Comparison of ENCODE assay signal across 11 cellular contexts in the genomic region with DNA sequence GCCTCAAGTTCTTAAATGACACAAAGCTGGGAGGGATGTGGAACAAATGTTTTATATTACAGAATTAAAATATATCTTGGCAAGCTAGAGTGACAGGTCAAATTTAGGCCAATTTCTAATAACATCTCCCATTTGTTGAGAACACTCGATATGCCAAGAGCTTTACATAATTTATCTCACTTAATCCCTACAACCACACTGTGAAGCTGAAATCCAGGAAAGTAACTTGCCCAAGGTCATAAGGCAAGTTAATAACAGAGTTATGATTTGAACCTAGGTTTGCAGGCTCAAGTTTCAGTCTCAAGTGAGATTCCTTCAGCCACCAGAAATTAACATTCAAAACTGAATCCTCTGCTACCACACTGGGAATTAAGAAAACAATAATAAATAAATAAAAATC. TPM values are rescaled to one million over a fixed set of nuclear protein-coding genes. Genes with fewer than 3 reads are reported as not detected.
DNase-seq lines count a peak whose midpoint lies in the region; ATAC-seq and TF ChIP-seq lines count a peak whose summit lies in the region.
"Had no signal": no experiment of that assay in that cellular context is flagged by ENCODE, and none has a peak within 500 bp of the region (broad histone marks: within the 10 kb centered on the region; RNA-seq: fewer than 3 reads in every experiment).

No MANE protein-coding gene starts in this region.

- H3K4me2 ChIP-seq in SU-DHL-6 (ENCODE audit: low read depth, low read length, poor library complexity, severe bottlenecking): peak overlapping the region; percentile 49

- no peak overlapping the region for H2AFZ ChIP-seq in SU-DHL-6 (ENCODE audit: low read depth, low read length, severe bottlenecking)

- peaks cover 38% of the 10 kb centered on the region for H3K4me1 Mint-ChIP-seq in activated CD8-positive, alpha-beta T cell treated with anti-CD3 and anti-CD28 coated beads for 36 hours (ENCODE audit: low read depth)

- ATAC-seq in GM21529 (IDR thresholded peaks at IDR 0.05; ENCODE audit: unreplicated experiment) (no peak), HG02885 (IDR thresholded peaks at IDR 0.05; ENCODE audit: poor library complexity, unreplicated experiment) (no peak)
- no peak for ATAC-seq in activated CD8-positive, alpha-beta T cell treated with anti-CD3 and anti-CD28 coated beads for 36 hours
- ATAC-seq: HCT116 had no signal

- peaks cover 8% of the 10 kb centered on the region; the same call in 1 of the 2 replicates for H3F3A ChIP-seq in SU-DHL-6 (ENCODE audit: insufficient read depth)

- H4K20me1 ChIP-seq in SU-DHL-6 (ENCODE audit: low read depth, low read length): 0 out of 2 replicates have a peak, but pooled peaks cover 3% of the 10 kb centered on the region

- peaks cover 100% of the 10 kb centered on the region for H3K79me2 ChIP-seq in SU-DHL-6 (ENCODE audit: insufficient read depth, low read length)

- H3K9ac ChIP-seq in SU-DHL-6 (ENCODE audit: low read length): no peak overlapping the region; the same call in 1 of the 2 replicates
- H3K9ac ChIP-seq in rectal smooth muscle tissue (ENCODE audit: low read length): no peak overlapping the region

- intact Hi-C loops in activated CD8-positive, alpha-beta T cell treated with anti-CD3 and anti-CD28 coated beads for 36 hours (cut with micrococcal nuclease): no loop called here

- peaks cover 13% of the 10 kb centered on the region for H3K36me3 Mint-ChIP-seq in activated CD8-positive, alpha-beta T cell treated with anti-CD3 and anti-CD28 coated beads for 36 hours (ENCODE audit: low read depth)

- no peaks in the 10 kb centered on the region for H3K9me2 ChIP-seq in SU-DHL-6 (replicated peaks; ENCODE audit: insufficient read depth, low read length)

- TF ChIP-seq CTCF in BE2C (IDR thresholded peaks at IDR 0.05; ENCODE audit: low read depth, low read length) (no peak), SU-DHL-6 (IDR thresholded peaks at IDR 0.05; ENCODE audit: insufficient read depth, low read length, poor library complexity, severe bottlenecking) (no peak), fibroblast of the aortic adventitia (IDR thresholded peaks at IDR 0.05; ENCODE audit: insufficient read depth, low read length) (no peak)
- no peak for TF ChIP-seq CTCF in activated CD8-positive, alpha-beta T cell treated with anti-CD3 and anti-CD28 coated beads for 36 hours (IDR thresholded peaks at IDR 0.05)

- no peaks in the 10 kb centered on the region for H3K9me3 ChIP-seq in BE2C
- no peaks in the 10 kb centered on the region for H3K9me3 ChIP-seq in SU-DHL-6 (ENCODE audit: insufficient read depth, low read length)

- no peaks in the 10 kb centered on the region for H3K36me3 ChIP-seq in BE2C
- H3K36me3 ChIP-seq in SU-DHL-6 (ENCODE audit: low read length): 0 out of 2 replicates have a peak, but pooled peaks cover 4% of the 10 kb centered on the region
- no peaks in the 10 kb centered on the region for H3K36me3 ChIP-seq in rectal smooth muscle tissue (ENCODE audit: control insufficient read depth, insufficient read depth, low read length)
- H3K36me3 ChIP-seq in H7 (replicated peaks; ENCODE audit: control insufficient read depth, insufficient read depth, low read length): no peaks in the 10 kb centered on the region

- POLR2A ChIA-PET in activated CD8-positive, alpha-beta T cell treated with anti-CD3 and anti-CD28 coated beads for 36 hours (lab: Charles Lee): interaction anchor here (1.2 to 1.4 kb wide), 2 partner anchors 9 to 39 kb away, joined by 3 to 4 read pairs; partner anchors contain the start of gene RAB30

- H3K4me3 Mint-ChIP-seq in activated CD8-positive, alpha-beta T cell treated with anti-CD3 and anti-CD28 coated beads for 36 hours: no peak overlapping the region
- H3K4me3 Mint-ChIP-seq: stimulated activated naive CD8-positive, alpha-beta T cell treated with anti-CD3 and anti-CD28 coated beads, Interleukin-15, Interleukin-2, amounts not matched to agents 100 ng/mL and 50 ng/mL, for 24 hours had no signal

- H3K27me3 ChIP-seq in BE2C (no peaks in the 10 kb centered on the region), SU-DHL-6 (ENCODE audit: low read length) (no peaks in the 10 kb centered on the region), rectal smooth muscle tissue (ENCODE audit: control insufficient read depth, insufficient read depth, low read length) (no peaks in the 10 kb centered on the region), H7 (ENCODE audit: control insufficient read depth, insufficient read depth, low read length) (no peaks in the 10 kb centered on the region; the same call in 1 of the 2 replicates)

- CTCF ChIA-PET in activated CD8-positive, alpha-beta T cell treated with anti-CD3 and anti-CD28 coated beads for 36 hours (lab: Charles Lee): interaction anchor here (1.0 to 2.8 kb wide), 5 partner anchors 9 to 166 kb away, joined by 3 to 8 read pairs (median 3); no protein-coding TSS in a partner anchor

- H3K4me1 ChIP-seq in BE2C: peaks cover 21% of the 10 kb centered on the region
- H3K4me1 ChIP-seq in rectal smooth muscle tissue (ENCODE audit: control insufficient read depth, insufficient read depth, low read length): peaks cover 18% of the 10 kb centered on the region

- H3K27me3 Mint-ChIP-seq in activated CD8-positive, alpha-beta T cell treated with anti-CD3 and anti-CD28 coated beads for 36 hours: no peaks in the 10 kb centered on the region
- H3K27me3 Mint-ChIP-seq: stimulated activated naive CD8-positive, alpha-beta T cell treated with anti-CD3 and anti-CD28 coated beads, Interleukin-15, Interleukin-2, amounts not matched to agents 100 ng/mL and 50 ng/mL, for 24 hours had no signal

- peak overlapping the region; percentile 59; the same call in 1 of the 2 replicates for H3K27ac ChIP-seq in SU-DHL-6 (ENCODE audit: low read depth, low read length)
- H3K27ac ChIP-seq in rectal smooth muscle tissue (ENCODE audit: low read depth, low read length): peak overlapping the region; percentile 79

- no peaks in the 10 kb centered on the region for H3K9me3 Mint-ChIP-seq in activated CD8-positive, alpha-beta T cell treated with anti-CD3 and anti-CD28 coated beads for 36 hours

- no peak overlapping the region for H3K27ac Mint-ChIP-seq in activated CD8-positive, alpha-beta T cell treated with anti-CD3 and anti-CD28 coated beads for 36 hours
- H3K27ac Mint-ChIP-seq: stimulated activated naive CD8-positive, alpha-beta T cell treated with anti-CD3 and anti-CD28 coated beads, Interleukin-15, Interleukin-2, amounts not matched to agents 100 ng/mL and 50 ng/mL, for 24 hours had no signal

- DNase-seq in BE2C: no peak
- DNase-seq in fibroblast of the aortic adventitia (ENCODE audit: low read depth): peak; percentile 49
- DNase-seq in H7: no peak
- no peak for DNase-seq in activated CD8-positive, alpha-beta T cell treated with anti-CD3 and anti-CD28 coated beads for 36 hours
- DNase-seq: central memory CD4-positive, alpha-beta T cell had no signal

- peak overlapping the region; percentile 14; the same call in 1 of the 2 replicates for H3K4me3 ChIP-seq in BE2C (ENCODE audit: low read depth, low read length)
- H3K4me3 ChIP-seq in SU-DHL-6 (ENCODE audit: insufficient read depth, low read length, poor library complexity, severe bottlenecking): no peak overlapping the region
- peak overlapping the region; percentile 60 for H3K4me3 ChIP-seq in fibroblast of the aortic adventitia (ENCODE audit: low read depth, low read length)
- peak overlapping the region; percentile 37 for H3K4me3 ChIP-seq in rectal smooth muscle tissue (ENCODE audit: low read length)
- no peak overlapping the region for H3K4me3 ChIP-seq in H7 (ENCODE audit: insufficient read depth, low read depth, low read length)

RNA-seq across cellular contexts. Expression of gene RAB30, which starts 38.3 kb away (rescaled TPM):
- polyA plus RNA-seq in BE2C (2012; ENCODE audit: insufficient read depth, insufficient read length, low read depth): 7.0 TPM
- 11.7 and 25.9 TPM in 2 replicates for total RNA-seq in fibroblast of the aortic adventitia (ENCODE audit: low replicate concordance)
- 4.5 and 6.2 TPM in 2 replicates for total RNA-seq in H7 (2014; rRNA removed; shearing (Covaris generic))
- 10 to 100 TPM in 1 of 2 experiments, 1 to 10 TPM in 1; 9.8 to 10.9 TPM for total RNA-seq in activated CD8-positive, alpha-beta T cell treated with anti-CD3 and anti-CD28 coated beads for 36 hours

Comparison
In these comparisons a context has a peak if more than half of its experiments do, and no peak if none do; other contexts are left out.
1. H3K4me3 ChIP-seq: peak in BE2C (single experiment), fibroblast of the aortic adventitia (single experiment) and rectal smooth muscle tissue (single experiment); none in SU-DHL-6 (single experiment) and H7 (single experiment).